8 cellular contexts compared by ENCODE assay signal in the genomic region with DNA sequence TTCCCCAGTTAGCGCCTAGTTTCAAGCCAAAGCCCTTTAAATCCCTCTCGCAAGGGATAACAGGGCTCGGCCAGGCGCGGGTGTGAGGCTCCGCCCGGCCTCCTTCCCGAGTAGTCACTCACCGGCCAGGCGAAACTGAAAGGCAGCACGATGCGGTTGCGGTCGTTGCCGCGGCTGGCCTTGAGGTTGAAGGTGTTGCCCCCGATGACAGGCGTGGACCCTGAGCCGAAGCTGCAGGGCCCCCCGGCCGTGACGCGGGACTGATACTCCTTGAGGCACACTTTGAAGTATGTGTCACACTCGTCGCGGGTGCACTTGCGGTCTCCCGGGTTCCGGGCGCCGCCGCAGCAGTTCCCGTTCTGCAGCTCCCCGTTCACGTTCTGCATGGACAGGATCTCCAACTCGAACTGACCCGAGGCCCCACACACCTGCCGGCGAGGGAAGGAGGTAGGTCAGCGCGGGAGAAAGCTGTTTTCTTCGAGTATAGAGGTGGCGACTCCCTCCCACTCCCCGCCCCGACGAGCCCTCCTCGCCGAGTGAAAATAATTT. TPM values are rescaled to one million over a fixed set of nuclear protein-coding genes. Genes with fewer than 3 reads are reported as not detected.
DNase-seq lines count a peak whose midpoint lies in the region; ATAC-seq and TF ChIP-seq lines count a peak whose summit lies in the region.

No MANE protein-coding gene starts in this region.

- peaks cover 65% of the 10 kb centered on the region for H3K27me3 Mint-ChIP-seq in activated CD4-positive, alpha-beta T cell treated with anti-CD3 and anti-CD28 coated beads, Interleukin-2, amount 10 ng/mL, durations not matched to agents 24 days and 14 days
- peaks cover 72% of the 10 kb centered on the region for H3K27me3 Mint-ChIP-seq in activated T-cell treated with anti-CD3 and anti-CD28 coated beads, Interleukin-2, amount 50 U/mL, for 72 hours (ENCODE audit: low read depth)

- H3K9me3 ChIP-seq in neural cell (ENCODE audit: low read length) (no peaks in the 10 kb centered on the region), aorta (ENCODE audit: control insufficient read depth, low read length) (no peaks in the 10 kb centered on the region)

- H3K4me3 Mint-ChIP-seq in activated CD4-positive, alpha-beta T cell treated with anti-CD3 and anti-CD28 coated beads, Interleukin-2, amount 10 ng/mL, durations not matched to agents 24 days and 14 days, result peak overlapping the region; percentile 85
- H3K4me3 Mint-ChIP-seq in activated T-cell treated with anti-CD3 and anti-CD28 coated beads, Interleukin-2, amount 50 U/mL, for 72 hours, result peak overlapping the region; percentile 85 to 97

- peak overlapping the region; percentile 62 for H3K27ac Mint-ChIP-seq in activated CD4-positive, alpha-beta T cell treated with anti-CD3 and anti-CD28 coated beads, Interleukin-2, amount 10 ng/mL, durations not matched to agents 24 days and 14 days
- no peak overlapping the region for H3K27ac Mint-ChIP-seq in activated T-cell treated with anti-CD3 and anti-CD28 coated beads, Interleukin-2, amount 50 U/mL, for 72 hours

- intact Hi-C loops in activated CD4-positive, alpha-beta T cell treated with anti-CD3 and anti-CD28 coated beads, Interleukin-2, amount 10 ng/mL, durations not matched to agents 24 days and 14 days (cut with micrococcal nuclease), result loop anchor here (1.0 to 10.0 kb wide), 5 partner anchors 73 to 698 kb away; partner anchors contain the start of genes MKKS, SLX4IP and SNAP25
- intact Hi-C loops in aorta (cut with DNase I), result loop anchor here (5.0 to 10.0 kb wide), 6 partner anchors 35 to 872 kb away; no protein-coding TSS in a partner anchor

- H3K9ac ChIP-seq in neural cell (ENCODE audit: low read length), result peak overlapping the region; percentile 61

- H3K27me3 ChIP-seq in neural cell (ENCODE audit: insufficient read depth, low read depth, low read length), result peaks cover 38% of the 10 kb centered on the region
- no peaks in the 10 kb centered on the region for H3K27me3 ChIP-seq in aorta (ENCODE audit: control insufficient read depth in 1 of 2, insufficient read depth in 2 of 2, low read length in 1 of 2)

- no peak for TF ChIP-seq CTCF in foreskin fibroblast (IDR thresholded peaks at IDR 0.05; ENCODE audit: low read depth, low read length)
- TF ChIP-seq CTCF in neural cell (IDR thresholded peaks at IDR 0.05; ENCODE audit: poor library complexity, severe bottlenecking), result no peak

- no peaks in the 10 kb centered on the region for H3F3A ChIP-seq in neural cell (ENCODE audit: insufficient read depth, low read length, poor library complexity, severe bottlenecking)

- H3K4me3 ChIP-seq in foreskin fibroblast (ENCODE audit: low read depth in 1 of 2, low read length in 2 of 2) (peak overlapping the region; percentile 88 to 92), neural cell (ENCODE audit: low read length) (peak overlapping the region; percentile 86), aorta (ENCODE audit: low read length in 2 of 2) (peak overlapping the region; percentile 93 to 97)

- no peak for TF ChIP-seq RAD21 in neural cell (conservative IDR thresholded peaks at IDR 0.05)

- H3K79me2 ChIP-seq in neural cell (replicated peaks; ENCODE audit: insufficient read depth, low read length), result peaks cover 23% of the 10 kb centered on the region

- H3K9me3 Mint-ChIP-seq in activated CD4-positive, alpha-beta T cell treated with anti-CD3 and anti-CD28 coated beads, Interleukin-2, amount 10 ng/mL, durations not matched to agents 24 days and 14 days, result no peaks in the 10 kb centered on the region
- no peaks in the 10 kb centered on the region for H3K9me3 Mint-ChIP-seq in activated T-cell treated with anti-CD3 and anti-CD28 coated beads, Interleukin-2, amount 50 U/mL, for 72 hours

- peak overlapping the region; percentile 73 for H3K4me2 ChIP-seq in neural cell (ENCODE audit: low read length)

- DNase-seq in activated CD4-positive, alpha-beta T cell treated with anti-CD3 and anti-CD28 coated beads, Interleukin-2, amount 10 ng/mL, durations not matched to agents 24 days and 14 days, result peak; percentile 88
- no peak for DNase-seq in activated CD4-positive, alpha-beta T cell treated with anti-CD3 and anti-CD28 coated beads for 1 hour
- DNase-seq in NCI-H526 treated with DMSO at 0.1 percent for 48 hours (lab: John Stamatoyannopoulos, UW) (peak; percentile 65), foreskin fibroblast (peak; percentile 52 to 80), aorta (peak; percentile 78 to 88)
- DNase-seq in activated T-cell treated with anti-CD3 and anti-CD28 coated beads, Interleukin-2, amount 50 U/mL, for 72 hours, result peak; percentile 68 to 82

- WGBS in aorta, 2 donors, result 0 to 1% methylated on average over 48 of the region's 48 CpGs

- peaks cover 30% of the 10 kb centered on the region for H3K4me1 Mint-ChIP-seq in activated CD4-positive, alpha-beta T cell treated with anti-CD3 and anti-CD28 coated beads, Interleukin-2, amount 10 ng/mL, durations not matched to agents 24 days and 14 days
- peaks cover 30% of the 10 kb centered on the region for H3K4me1 Mint-ChIP-seq in activated T-cell treated with anti-CD3 and anti-CD28 coated beads, Interleukin-2, amount 50 U/mL, for 72 hours (ENCODE audit: low read depth)

- H3K4me1 ChIP-seq in aorta (ENCODE audit: control insufficient read depth in 1 of 2, insufficient read depth in 2 of 2, low read length in 2 of 2), result peaks cover 0 to 2% of the 10 kb centered on the region in 2 donors

- H2AFZ ChIP-seq in neural cell (ENCODE audit: low read depth, low read length), result no peak overlapping the region

- no peaks in the 10 kb centered on the region for H3K9me2 ChIP-seq in neural cell (ENCODE audit: insufficient read depth, low read length)

- H3K36me3 Mint-ChIP-seq in activated CD4-positive, alpha-beta T cell treated with anti-CD3 and anti-CD28 coated beads, Interleukin-2, amount 10 ng/mL, durations not matched to agents 24 days and 14 days (ENCODE audit: low read depth), result no peaks in the 10 kb centered on the region
- no peaks in the 10 kb centered on the region for H3K36me3 Mint-ChIP-seq in activated T-cell treated with anti-CD3 and anti-CD28 coated beads, Interleukin-2, amount 50 U/mL, for 72 hours (ENCODE audit: insufficient read depth in 2 of 2)

- H3K27ac ChIP-seq in neural cell (ENCODE audit: low read length) (no peak overlapping the region), aorta (ENCODE audit: low read depth in 1 of 2, low read length in 2 of 2) (peak overlapping the region; percentile 61 to 78)

- TF ChIP-seq EP300 in neural cell (conservative IDR thresholded peaks at IDR 0.05; ENCODE audit: poor library complexity, severe bottlenecking), result no peak

- no peaks in the 10 kb centered on the region for H3K36me3 ChIP-seq in neural cell (ENCODE audit: insufficient read depth, low read length)
- H3K36me3 ChIP-seq in aorta (ENCODE audit: control insufficient read depth in 1 of 2, insufficient read depth in 2 of 2, low read length in 1 of 2), result no peaks in the 10 kb centered on the region

- ATAC-seq in activated T-cell treated with anti-CD3 and anti-CD28 coated beads, Interleukin-2, amount 50 U/mL, for 72 hours (replicated peaks in 1 of 2), result peak; percentile 39 to 50
- ATAC-seq in aorta (ENCODE audit: low FRiP score) (no peak), GM18520 (IDR thresholded peaks at IDR 0.05; ENCODE audit: unreplicated experiment) (no peak)

- H4K20me1 ChIP-seq in neural cell (ENCODE audit: insufficient read depth), result no peaks in the 10 kb centered on the region

TF ChIP-seq in neural cell, 6 proteins besides CTCF, POLR2A, EP300 and RAD21:
- TF ChIP-seq TAF1 (IDR thresholded peaks at IDR 0.05; ENCODE audit: low read depth) (no peak), POLR2AphosphoS5 (IDR thresholded peaks at IDR 0.05) (peak; percentile 2), MXI1 (conservative IDR thresholded peaks at IDR 0.05; ENCODE audit: poor library complexity, severe bottlenecking) (peak; percentile 2)

RNA-seq across cellular contexts. Expression of gene JAG1, which starts 1.1 kb away (rescaled TPM):
- total RNA-seq in activated CD4-positive, alpha-beta T cell treated with anti-CD3 and anti-CD28 coated beads, Interleukin-2, amount 10 ng/mL, durations not matched to agents 24 days and 14 days, result 1.1 and 1.3 TPM in 2 replicates
- total RNA-seq in activated T-cell treated with anti-CD3 and anti-CD28 coated beads, Interleukin-2, amount 50 U/mL, for 72 hours, result 1 to 10 TPM; 1.0 to 1.2 TPM
- polyA plus RNA-seq in neural cell (9.0 and 10.2 TPM in 2 replicates), aorta (100 to 1,000 TPM in 1 of 2 donors, 10 to 100 TPM in 1; 22.4 to 166 TPM)
- 19.9 and 23.1 TPM in 2 replicates for polyA minus RNA-seq in neural cell
- total RNA-seq in aorta, result 100 to 1,000 TPM; 133 to 226 TPM

Comparison
In these comparisons a context has a peak if more than half of its experiments do, and no peak if none do; other contexts are left out.
1. ATAC-seq: peak in activated T-cell treated with anti-CD3 and anti-CD28 coated beads, Interleukin-2, amount 50 U/mL, for 72 hours (2 of 2); none in aorta (single experiment) and GM18520 (single experiment).
2. RNA of gene JAG1, which starts 1.1 kb away (total RNA-seq): 133 to 226 TPM in aorta; 1.0 to 1.2 TPM in activated T-cell treated with anti-CD3 and anti-CD28 coated beads, Interleukin-2, amount 50 U/mL, for 72 hours and 1.1 to 1.3 TPM in activated CD4-positive, alpha-beta T cell treated with anti-CD3 and anti-CD28 coated beads, Interleukin-2, amount 10 ng/mL, durations not matched to agents 24 days and 14 days; every median in the first group is over 10 times any median in the second.
3. Peak in every context shown above with its lines, with median percentiles within 50 percentile points of each other: H3K4me3 ChIP-seq.